ENCODE assay signal across 25 cellular contexts in genomic region chr22:22968366-22968765, GRCh38.
A peak's percentile ranks its signal among the peaks of the same experiment; 100 is the strongest.
DNase-seq lines count a peak whose midpoint lies in the region; ATAC-seq, FAIRE-seq and TF ChIP-seq lines count a peak whose summit lies in the region.
"Had no signal": no experiment of that assay in that cellular context is flagged by ENCODE, and none has a peak within 500 bp of the region (broad histone marks: within the 10 kb centered on the region; RNA-seq: fewer than 3 reads in every experiment).

No MANE protein-coding gene starts in this region.

- no peak overlapping the region for H3K27ac Mint-ChIP-seq in MCF 10A (ENCODE audit: low read depth, unreplicated experiment)
- H3K27ac Mint-ChIP-seq: CD14-positive monocyte; CD4-positive, alpha-beta memory T cell; HFFc6 had no signal

- no peak for TF ChIP-seq EP300 in K562 (IDR thresholded peaks at IDR 0.05; ENCODE audit: low read length)

- in situ Hi-C loops in mammary epithelial cell (cut with MboI; ENCODE audit: low sequenced_read_pairs in 2 of 2): loop anchor here (10.0 to 25.0 kb wide), 2 partner anchors 156 to 419 kb away; no protein-coding TSS in a partner anchor
- in situ Hi-C loops in K562 (cut with MboI): loop anchor here (5.0 to 25.0 kb wide), 3 partner anchors 159 to 619 kb away; partner anchors contain the start of gene IGLL1

- H3K27me3 Mint-ChIP-seq in MCF 10A (ENCODE audit: insufficient read depth, unreplicated experiment): peaks cover 71% of the 10 kb centered on the region

- no peak for TF ChIP-seq CTCF in MCF 10A (IDR thresholded peaks at IDR 0.05; ENCODE audit: unreplicated experiment)
- TF ChIP-seq CTCF in mammary epithelial cell (conservative IDR thresholded peaks at IDR 0.05 in 1 of 2, IDR thresholded peaks at IDR 0.05 in 1 of 2; ENCODE audit: extremely low read depth in 1 of 2, insufficient read depth in 1 of 2, low read depth in 1 of 2, low read length in 2 of 2): no peak
- no peak for TF ChIP-seq CTCF in K562 (IDR thresholded peaks at IDR 0.05 in 2 of 3, conservative IDR thresholded peaks at IDR 0.05 in 1 of 3; ENCODE audit: insufficient read depth in 2 of 3, low read depth in 1 of 3, low read length in 3 of 3)

- H3K79me2 ChIP-seq in mammary epithelial cell (ENCODE audit: insufficient read depth, low read length) (no peaks in the 10 kb centered on the region), K562 (ENCODE audit: control insufficient read depth, insufficient read depth, low read length) (no peaks in the 10 kb centered on the region)

- no peak for TF ChIP-seq RAD21 in K562 (CRISPR knock-in tag; conservative IDR thresholded peaks at IDR 0.05 in 1 of 2, IDR thresholded peaks at IDR 0.05 in 1 of 2)

- H3K4me1 ChIP-seq in mammary epithelial cell (ENCODE audit: insufficient read depth, low read length): no peaks in the 10 kb centered on the region
- no peaks in the 10 kb centered on the region for H3K4me1 ChIP-seq in K562 (replicated peaks in 1 of 2; ENCODE audit: control insufficient read depth in 2 of 2, insufficient read depth in 2 of 2, low read length in 2 of 2)
- H3K4me1 ChIP-seq: A549; BE2C; BLaER1 treated with 17β-estradiol and CSF1 and Interleukin-3, amounts not matched to agents 10 nM and 100 nM; HAP-1 had no signal

- H3K4me3 ChIP-seq in mammary epithelial cell (replicated peaks in 1 of 3; ENCODE audit: insufficient read depth in 1 of 3, low read depth in 2 of 3, low read length in 3 of 3) (no peak overlapping the region), K562 (no peak overlapping the region)
- H3K4me3 ChIP-seq: A549; BLaER1 treated with 17β-estradiol and CSF1 and Interleukin-3, amounts not matched to agents 10 nM and 100 nM; HAP-1 had no signal

- no peaks in the 10 kb centered on the region for H3K9me3 Mint-ChIP-seq in MCF 10A (ENCODE audit: unreplicated experiment)
- H3K9me3 Mint-ChIP-seq: HFFc6 had no signal

- no peak overlapping the region for H3K4me2 ChIP-seq in mammary epithelial cell (ENCODE audit: insufficient read depth, low read depth, low read length)
- H3K4me2 ChIP-seq in K562 (ENCODE audit: insufficient read depth, low read length): no peak overlapping the region
- H3K4me2 ChIP-seq: A549; BLaER1 treated with 17β-estradiol and CSF1 and Interleukin-3, amounts not matched to agents 10 nM and 100 nM had no signal

- TF ChIP-seq POLR2A in K562 (conservative IDR thresholded peaks at IDR 0.05): no peak

- no peaks in the 10 kb centered on the region for H3K4me1 Mint-ChIP-seq in MCF 10A (ENCODE audit: insufficient read depth, unreplicated experiment)
- H3K4me1 Mint-ChIP-seq: CD14-positive monocyte; CD4-positive, alpha-beta memory T cell had no signal

- H3K27ac ChIP-seq in mammary epithelial cell (ENCODE audit: insufficient read depth, low read depth, low read length): no peak overlapping the region
- no peak overlapping the region for H3K27ac ChIP-seq in K562 (ENCODE audit: extremely low read depth, low read depth, low read length)
- H3K27ac ChIP-seq: A549; BLaER1 treated with 17β-estradiol and CSF1 and Interleukin-3, amounts not matched to agents 10 nM and 100 nM had no signal

- dilution Hi-C loops in mammary epithelial cell (cut with HindIII; ENCODE audit: low sequenced_read_pairs): no loop called here

- no peak for FAIRE-seq in K562 (lab: Jason Lieb, UNC)
- FAIRE-seq: A549, G401.6, GM12892, H54 had no signal

- POLR2A ChIA-PET in MCF 10A (lab: Yijun Ruan, JAX) (no interaction called here), K562 (lab: Yijun Ruan, JAX) (interaction anchor here (0.6 to 1.0 kb wide), 4 partner anchors 8 to 241 kb away, joined by 3 to 4 read pairs (median 3); no protein-coding TSS in a partner anchor)

- H3K27me3 ChIP-seq in mammary epithelial cell (ENCODE audit: insufficient read depth, low read length) (no peaks in the 10 kb centered on the region), K562 (ENCODE audit: control insufficient read depth in 2 of 2, insufficient read depth in 2 of 2, low read length in 2 of 2) (no peaks in the 10 kb centered on the region)
- H3K27me3 ChIP-seq: BLaER1 treated with 17β-estradiol and CSF1 and Interleukin-3, amounts not matched to agents 10 nM and 100 nM had no signal

- H3K36me3 ChIP-seq in mammary epithelial cell (ENCODE audit: insufficient read depth, low read length) (no peaks in the 10 kb centered on the region), K562 (ENCODE audit: control insufficient read depth, insufficient read depth, low read length) (no peaks in the 10 kb centered on the region)
- H3K36me3 ChIP-seq: BE2C; BLaER1 treated with 17β-estradiol and CSF1 and Interleukin-3, amounts not matched to agents 10 nM and 100 nM; HAP-1 had no signal

- CTCF ChIA-PET in MCF 10A (lab: Yijun Ruan, JAX) (interaction anchor here (1.5 kb wide), 1 partner anchor 9 kb away, joined by 16 read pairs; no protein-coding TSS in a partner anchor), mammary epithelial cell (lab: Charles Lee; ENCODE audit: low non-redundant PET) (no interaction called here), K562 (lab: Yijun Ruan, JAX; ENCODE audit: low intra/inter-chr PET ratio) (interaction anchor here (1.1 to 1.8 kb wide), 2 partner anchors 9 to 160 kb away, joined by 3 to 9 read pairs; no protein-coding TSS in a partner anchor)

- H4K20me1 ChIP-seq in mammary epithelial cell (ENCODE audit: insufficient read depth, low read length): no peaks in the 10 kb centered on the region
- no peaks in the 10 kb centered on the region for H4K20me1 ChIP-seq in K562 (replicated peaks; ENCODE audit: control insufficient read depth, insufficient read depth, low read length)
- H4K20me1 ChIP-seq: BLaER1 treated with 17β-estradiol and CSF1 and Interleukin-3, amounts not matched to agents 10 nM and 100 nM had no signal

- no peak overlapping the region for H3K9ac ChIP-seq in mammary epithelial cell (ENCODE audit: insufficient read depth, low read length)
- H3K9ac ChIP-seq in K562 (ENCODE audit: insufficient read depth in 1 of 2, low read depth in 2 of 2, low read length in 2 of 2): no peak overlapping the region
- H3K9ac ChIP-seq: BLaER1 treated with 17β-estradiol and CSF1 and Interleukin-3, amounts not matched to agents 10 nM and 100 nM had no signal

- peak; percentile 0 for DNase-seq in NCI-H2029 (lab: John Stamatoyannopoulos, UW)
- DNase-seq in NCI-H2029 treated with DMSO at 0.1 percent for 48 hours (lab: John Stamatoyannopoulos, UW): no peak
- peak; percentile 47 for DNase-seq in MCF 10A (ENCODE audit: unreplicated experiment)
- DNase-seq in mammary epithelial cell: no peak
- DNase-seq in K562 (ENCODE audit: extremely low read depth in 1 of 4, low spot score in 3 of 4): no peak
- peak; percentile 31 for DNase-seq in mucosa of gallbladder (ENCODE audit: low spot score)
- DNase-seq: 8988T; ACHN; AML-193; BE2C; Calu3; CD4-positive, alpha-beta memory T cell; COR-L47; DMS53; DMS79 treated with DMSO at 0.1 percent for 48 hours; GOT3; HFFc6 had no signal

- no peaks in the 10 kb centered on the region for H3K9me1 ChIP-seq in K562 (ENCODE audit: control insufficient read depth, insufficient read depth, low read length)

- 0% methylated on average over 1 of the region's 1 CpG for WGBS in mammary epithelial cell (ENCODE audit: low coverage, missing lambda C conversion rate)
- 0% methylated on average over 1 of the region's 1 CpG for WGBS in K562 (ENCODE audit: insufficient coverage, low coverage, missing lambda C conversion rate)

- no peaks in the 10 kb centered on the region for H3K36me3 Mint-ChIP-seq in MCF 10A (ENCODE audit: insufficient read depth, unreplicated experiment)
- H3K36me3 Mint-ChIP-seq: CD14-positive monocyte; CD4-positive, alpha-beta memory T cell had no signal

- H2AFZ ChIP-seq in mammary epithelial cell (ENCODE audit: low read depth, low read length) (no peak overlapping the region), K562 (ENCODE audit: low read depth, low read length) (no peak overlapping the region)

- H3K9me3 ChIP-seq in mammary epithelial cell (replicated peaks; ENCODE audit: insufficient read depth, low read length) (no peaks in the 10 kb centered on the region), K562 (replicated peaks; ENCODE audit: control insufficient read depth, insufficient read depth, low read depth, low read length) (no peaks in the 10 kb centered on the region)
- H3K9me3 ChIP-seq: A549, HAP-1 had no signal

- peak; percentile 67 for ATAC-seq in K562
- no peak for ATAC-seq in HG03139 (IDR thresholded peaks at IDR 0.05; ENCODE audit: unreplicated experiment)
- ATAC-seq: A549 had no signal

- no peak overlapping the region for H3K4me3 Mint-ChIP-seq in MCF 10A (ENCODE audit: unreplicated experiment)
- H3K4me3 Mint-ChIP-seq: CD14-positive monocyte; CD4-positive, alpha-beta memory T cell; HFFc6 had no signal

- intact Hi-C loops in MCF 10A (cut with micrococcal nuclease): no loop called here
- intact Hi-C loops in mammary epithelial cell (cut with micrococcal nuclease): no loop called here
- intact Hi-C loops in K562 (cut with micrococcal nuclease): no loop called here

- BruUV-seq in MCF 10A (replicated peaks; lab: Mats Ljungman, UMichigan) (no TSS peak), mammary epithelial cell (replicated peaks; lab: Mats Ljungman, UMichigan) (no TSS peak), K562 (replicated peaks; lab: Mats Ljungman, UMichigan) (no TSS peak)

TF ChIP-seq in K562, 482 proteins besides CTCF, POLR2A, EP300 and RAD21 (continues in another document):
- TF ChIP-seq ZNF561 (CRISPR knock-in tag; conservative IDR thresholded peaks at IDR 0.05): no peak
- TF ChIP-seq ATF2 (CRISPR knock-in tag; IDR thresholded peaks at IDR 0.05): 0 out of 2 replicates have a peak, but pooled peaks have one; percentile 34
- TF ChIP-seq ATF4 (CRISPR knock-in tag; IDR thresholded peaks at IDR 0.05): no peak

Comparison
In these comparisons a context has a peak if more than half of its experiments do, and no peak if none do; other contexts are left out.
1. DNase-seq: peak in NCI-H2029 (single experiment), MCF 10A (single experiment) and mucosa of gallbladder (single experiment); none in NCI-H2029 treated with DMSO at 0.1 percent for 48 hours (single experiment), mammary epithelial cell (single experiment) and K562 (0 of 4).